In the genomic region with DNA sequence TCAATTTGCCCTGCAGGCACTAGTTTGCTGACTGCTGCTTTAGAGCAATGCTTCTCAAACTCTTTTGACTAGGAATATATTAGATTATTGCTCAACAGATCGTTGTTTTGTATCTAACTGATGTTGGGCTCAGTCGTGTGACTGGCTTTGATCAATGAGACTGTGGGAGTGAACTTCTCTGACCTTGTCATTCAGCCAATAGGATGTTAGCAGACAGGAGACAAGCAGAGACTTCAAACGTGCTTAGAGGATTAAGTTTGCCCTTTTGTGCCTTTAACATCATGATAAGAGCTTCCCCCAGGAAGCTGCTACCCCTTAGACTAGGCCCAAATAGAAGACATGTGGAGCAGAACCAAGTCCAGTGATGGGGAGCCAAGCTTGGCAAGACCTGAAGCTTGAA, we compare ENCODE assay signal across 1 cellular context.
A peak's percentile ranks its signal among the peaks of the same experiment; 100 is the strongest.
TF ChIP-seq lines count a peak whose summit lies in the region.

No MANE protein-coding gene starts in this region.

TF ChIP-seq in HepG2, 621 proteins besides CTCF, POLR2A, EP300 and RAD21 (continued from another document and continues in another):
- TF ChIP-seq, protein P1, sequence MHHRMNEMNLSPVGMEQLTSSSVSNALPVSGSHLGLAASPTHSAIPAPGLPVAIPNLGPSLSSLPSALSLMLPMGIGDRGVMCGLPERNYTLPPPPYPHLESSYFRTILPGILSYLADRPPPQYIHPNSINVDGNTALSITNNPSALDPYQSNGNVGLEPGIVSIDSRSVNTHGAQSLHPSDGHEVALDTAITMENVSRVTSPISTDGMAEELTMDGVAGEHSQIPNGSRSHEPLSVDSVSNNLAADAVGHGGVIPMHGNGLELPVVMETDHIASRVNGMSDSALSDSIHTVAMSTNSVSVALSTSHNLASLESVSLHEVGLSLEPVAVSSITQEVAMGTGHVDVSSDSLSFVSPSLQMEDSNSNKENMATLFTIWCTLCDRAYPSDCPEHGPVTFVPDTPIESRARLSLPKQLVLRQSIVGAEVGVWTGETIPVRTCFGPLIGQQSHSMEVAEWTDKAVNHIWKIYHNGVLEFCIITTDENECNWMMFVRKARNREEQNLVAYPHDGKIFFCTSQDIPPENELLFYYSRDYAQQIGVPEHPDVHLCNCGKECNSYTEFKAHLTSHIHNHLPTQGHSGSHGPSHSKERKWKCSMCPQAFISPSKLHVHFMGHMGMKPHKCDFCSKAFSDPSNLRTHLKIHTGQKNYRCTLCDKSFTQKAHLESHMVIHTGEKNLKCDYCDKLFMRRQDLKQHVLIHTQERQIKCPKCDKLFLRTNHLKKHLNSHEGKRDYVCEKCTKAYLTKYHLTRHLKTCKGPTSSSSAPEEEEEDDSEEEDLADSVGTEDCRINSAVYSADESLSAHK (CRISPR knock-in tag; IDR thresholded peaks at IDR 0.05; ENCODE audit: borderline replicate concordance), result no peak
- TF ChIP-seq ZNF713 (CRISPR knock-in tag; IDR thresholded peaks at IDR 0.05) (no peak), SMAD3 (CRISPR knock-in tag; IDR thresholded peaks at IDR 0.05) (no peak), ZBTB46 (CRISPR knock-in tag; IDR thresholded peaks at IDR 0.05; ENCODE audit: borderline replicate concordance) (no peak), HBP1 (CRISPR knock-in tag; IDR thresholded peaks at IDR 0.05; ENCODE audit: low read depth) (no peak), GMEB2 (CRISPR knock-in tag; IDR thresholded peaks at IDR 0.05; ENCODE audit: low read depth) (no peak), ZNF703 (CRISPR knock-in tag; IDR thresholded peaks at IDR 0.05; ENCODE audit: borderline replicate concordance) (no peak), STAT5B (CRISPR knock-in tag; IDR thresholded peaks at IDR 0.05) (no peak), KDM5A (IDR thresholded peaks at IDR 0.05; ENCODE audit: borderline replicate concordance, low read length) (no peak), HOXA5 (CRISPR knock-in tag; IDR thresholded peaks at IDR 0.05) (no peak), SKI (IDR thresholded peaks at IDR 0.05; ENCODE audit: partially characterized antibody) (peak; percentile 23), ZNF614 (CRISPR knock-in tag; IDR thresholded peaks at IDR 0.05; ENCODE audit: borderline replicate concordance) (0 out of 2 replicates have a peak, but pooled peaks have one; percentile 60), ARNT2 (CRISPR knock-in tag; IDR thresholded peaks at IDR 0.05; ENCODE audit: low read depth) (no peak), ZNF619 (CRISPR knock-in tag; IDR thresholded peaks at IDR 0.05) (no peak), POLR2AphosphoS2 (IDR thresholded peaks at IDR 0.05; ENCODE audit: low read depth, low read length) (no peak), MLXIP (CRISPR knock-in tag; IDR thresholded peaks at IDR 0.05; ENCODE audit: borderline replicate concordance) (0 out of 2 replicates have a peak, but pooled peaks have one; percentile 14), KDM6A (CRISPR knock-in tag; IDR thresholded peaks at IDR 0.05; ENCODE audit: low read depth) (no peak), FOSL2 (CRISPR knock-in tag; IDR thresholded peaks at IDR 0.05) (0 out of 2 replicates have a peak, but pooled peaks have one; percentile 18), PHF5A (CRISPR knock-in tag; IDR thresholded peaks at IDR 0.05; ENCODE audit: low read depth, unreplicated experiment) (no peak), CAMTA2 (CRISPR knock-in tag; IDR thresholded peaks at IDR 0.05; ENCODE audit: borderline replicate concordance) (no peak), CREBL2 (CRISPR knock-in tag; IDR thresholded peaks at IDR 0.05; ENCODE audit: borderline replicate concordance) (no peak), MAFG (CRISPR knock-in tag; IDR thresholded peaks at IDR 0.05) (no peak), ZC3H4 (CRISPR knock-in tag; IDR thresholded peaks at IDR 0.05; ENCODE audit: borderline replicate concordance) (no peak), SOX5 (CRISPR knock-in tag; IDR thresholded peaks at IDR 0.05; ENCODE audit: borderline replicate concordance) (peak; percentile 68; the same call in 1 of the 2 replicates), ZFP1 (CRISPR knock-in tag; IDR thresholded peaks at IDR 0.05) (no peak), ZNF569 (CRISPR knock-in tag; IDR thresholded peaks at IDR 0.05; ENCODE audit: borderline replicate concordance) (no peak), MATR3 (CRISPR knock-in tag; IDR thresholded peaks at IDR 0.05) (no peak), ZNF576 (CRISPR knock-in tag; IDR thresholded peaks at IDR 0.05) (no peak), CHD4 (IDR thresholded peaks at IDR 0.05; ENCODE audit: borderline replicate concordance, low read length) (no peak), FOXC1 (CRISPR knock-in tag; IDR thresholded peaks at IDR 0.05; ENCODE audit: borderline replicate concordance) (no peak), ZNF720 (CRISPR knock-in tag; IDR thresholded peaks at IDR 0.05) (no peak), DMAP1 (CRISPR knock-in tag; IDR thresholded peaks at IDR 0.05) (0 out of 2 replicates have a peak, but pooled peaks have one; percentile 39), IRF2 (CRISPR knock-in tag; IDR thresholded peaks at IDR 0.05) (no peak), PRMT3 (CRISPR knock-in tag; IDR thresholded peaks at IDR 0.05; ENCODE audit: borderline replicate concordance, low read depth) (no peak), MEIS2 (CRISPR knock-in tag; IDR thresholded peaks at IDR 0.05) (0 out of 2 replicates have a peak, but pooled peaks have one; percentile 37)
- TF ChIP-seq, protein P2, sequence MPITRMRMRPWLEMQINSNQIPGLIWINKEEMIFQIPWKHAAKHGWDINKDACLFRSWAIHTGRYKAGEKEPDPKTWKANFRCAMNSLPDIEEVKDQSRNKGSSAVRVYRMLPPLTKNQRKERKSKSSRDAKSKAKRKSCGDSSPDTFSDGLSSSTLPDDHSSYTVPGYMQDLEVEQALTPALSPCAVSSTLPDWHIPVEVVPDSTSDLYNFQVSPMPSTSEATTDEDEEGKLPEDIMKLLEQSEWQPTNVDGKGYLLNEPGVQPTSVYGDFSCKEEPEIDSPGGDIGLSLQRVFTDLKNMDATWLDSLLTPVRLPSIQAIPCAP (CRISPR knock-in tag; IDR thresholded peaks at IDR 0.05; ENCODE audit: low read depth), result no peak
- TF ChIP-seq, protein P3, sequence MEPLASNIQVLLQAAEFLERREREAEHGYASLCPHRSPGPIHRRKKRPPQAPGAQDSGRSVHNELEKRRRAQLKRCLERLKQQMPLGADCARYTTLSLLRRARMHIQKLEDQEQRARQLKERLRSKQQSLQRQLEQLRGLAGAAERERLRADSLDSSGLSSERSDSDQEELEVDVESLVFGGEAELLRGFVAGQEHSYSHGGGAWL (CRISPR knock-in tag; IDR thresholded peaks at IDR 0.05), result no peak
- TF ChIP-seq, protein P4, sequence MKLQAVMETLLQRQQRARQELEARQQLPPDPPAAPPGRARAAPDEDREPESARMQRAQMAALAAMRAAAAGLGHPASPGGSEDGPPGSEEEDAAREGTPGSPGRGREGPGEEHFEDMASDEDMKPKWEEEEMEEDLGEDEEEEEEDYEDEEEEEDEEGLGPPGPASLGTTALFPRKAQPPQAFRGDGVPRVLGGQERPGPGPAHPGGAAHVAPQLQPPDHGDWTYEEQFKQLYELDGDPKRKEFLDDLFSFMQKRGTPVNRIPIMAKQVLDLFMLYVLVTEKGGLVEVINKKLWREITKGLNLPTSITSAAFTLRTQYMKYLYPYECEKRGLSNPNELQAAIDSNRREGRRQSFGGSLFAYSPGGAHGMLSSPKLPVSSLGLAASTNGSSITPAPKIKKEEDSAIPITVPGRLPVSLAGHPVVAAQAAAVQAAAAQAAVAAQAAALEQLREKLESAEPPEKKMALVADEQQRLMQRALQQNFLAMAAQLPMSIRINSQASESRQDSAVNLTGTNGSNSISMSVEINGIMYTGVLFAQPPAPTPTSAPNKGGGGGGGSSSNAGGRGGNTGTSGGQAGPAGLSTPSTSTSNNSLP (IDR thresholded peaks at IDR 0.05; ENCODE audit: low read depth, low read length), result peak; percentile 41; the same call in 1 of the 2 replicates
- TF ChIP-seq, protein P5, sequence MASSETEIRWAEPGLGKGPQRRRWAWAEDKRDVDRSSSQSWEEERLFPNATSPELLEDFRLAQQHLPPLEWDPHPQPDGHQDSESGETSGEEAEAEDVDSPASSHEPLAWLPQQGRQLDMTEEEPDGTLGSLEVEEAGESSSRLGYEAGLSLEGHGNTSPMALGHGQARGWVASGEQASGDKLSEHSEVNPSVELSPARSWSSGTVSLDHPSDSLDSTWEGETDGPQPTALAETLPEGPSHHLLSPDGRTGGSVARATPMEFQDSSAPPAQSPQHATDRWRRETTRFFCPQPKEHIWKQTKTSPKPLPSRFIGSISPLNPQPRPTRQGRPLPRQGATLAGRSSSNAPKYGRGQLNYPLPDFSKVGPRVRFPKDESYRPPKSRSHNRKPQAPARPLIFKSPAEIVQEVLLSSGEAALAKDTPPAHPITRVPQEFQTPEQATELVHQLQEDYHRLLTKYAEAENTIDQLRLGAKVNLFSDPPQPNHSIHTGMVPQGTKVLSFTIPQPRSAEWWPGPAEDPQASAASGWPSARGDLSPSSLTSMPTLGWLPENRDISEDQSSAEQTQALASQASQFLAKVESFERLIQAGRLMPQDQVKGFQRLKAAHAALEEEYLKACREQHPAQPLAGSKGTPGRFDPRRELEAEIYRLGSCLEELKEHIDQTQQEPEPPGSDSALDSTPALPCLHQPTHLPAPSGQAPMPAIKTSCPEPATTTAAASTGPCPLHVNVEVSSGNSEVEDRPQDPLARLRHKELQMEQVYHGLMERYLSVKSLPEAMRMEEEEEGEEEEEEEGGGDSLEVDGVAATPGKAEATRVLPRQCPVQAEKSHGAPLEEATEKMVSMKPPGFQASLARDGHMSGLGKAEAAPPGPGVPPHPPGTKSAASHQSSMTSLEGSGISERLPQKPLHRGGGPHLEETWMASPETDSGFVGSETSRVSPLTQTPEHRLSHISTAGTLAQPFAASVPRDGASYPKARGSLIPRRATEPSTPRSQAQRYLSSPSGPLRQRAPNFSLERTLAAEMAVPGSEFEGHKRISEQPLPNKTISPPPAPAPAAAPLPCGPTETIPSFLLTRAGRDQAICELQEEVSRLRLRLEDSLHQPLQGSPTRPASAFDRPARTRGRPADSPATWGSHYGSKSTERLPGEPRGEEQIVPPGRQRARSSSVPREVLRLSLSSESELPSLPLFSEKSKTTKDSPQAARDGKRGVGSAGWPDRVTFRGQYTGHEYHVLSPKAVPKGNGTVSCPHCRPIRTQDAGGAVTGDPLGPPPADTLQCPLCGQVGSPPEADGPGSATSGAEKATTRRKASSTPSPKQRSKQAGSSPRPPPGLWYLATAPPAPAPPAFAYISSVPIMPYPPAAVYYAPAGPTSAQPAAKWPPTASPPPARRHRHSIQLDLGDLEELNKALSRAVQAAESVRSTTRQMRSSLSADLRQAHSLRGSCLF (CRISPR knock-in tag; IDR thresholded peaks at IDR 0.05; ENCODE audit: borderline replicate concordance), result no peak
